ENCODE assay signal across 1 cellular context in the genomic region with DNA sequence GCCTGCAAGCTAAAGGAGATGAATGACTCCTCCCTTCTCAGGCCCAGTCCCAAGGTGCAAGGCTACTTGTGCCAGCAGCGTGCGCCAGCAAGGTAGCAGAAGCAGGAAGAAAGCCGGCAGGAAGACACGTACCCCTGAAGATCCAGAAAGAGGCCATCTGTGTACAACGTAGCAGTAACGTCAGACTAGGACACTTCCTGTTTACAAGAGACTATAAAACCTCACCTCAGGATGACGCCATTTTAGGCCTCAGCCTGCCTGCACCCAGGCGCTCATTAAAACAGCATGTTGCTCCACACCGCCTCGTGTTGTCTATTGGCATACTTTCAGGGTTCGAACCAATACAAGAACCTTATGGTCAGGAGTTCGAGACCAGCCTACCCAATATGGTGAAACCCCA.
TF ChIP-seq lines count a peak whose summit lies in the region.

No MANE protein-coding gene starts in this region.

TF ChIP-seq in GM23338, 12 proteins besides CTCF, POLR2A, EP300 and RAD21:
- TF ChIP-seq ZNF331 (CRISPR knock-in tag; IDR thresholded peaks at IDR 0.05; ENCODE audit: low read depth) (no peak), JUNB (IDR thresholded peaks at IDR 0.05; ENCODE audit: unreplicated experiment) (no peak), EZH2phosphoT487 (IDR thresholded peaks at IDR 0.05; ENCODE audit: unreplicated experiment) (no peak), ZNF114 (CRISPR knock-in tag; IDR thresholded peaks at IDR 0.05) (no peak), CREB1 (CRISPR knock-in tag; IDR thresholded peaks at IDR 0.05; ENCODE audit: low read depth) (no peak), NANOG (IDR thresholded peaks at IDR 0.05; ENCODE audit: borderline replicate concordance) (no peak), POLR2AphosphoS5 (IDR thresholded peaks at IDR 0.05; ENCODE audit: low read depth) (no peak), STAT1 (IDR thresholded peaks at IDR 0.05; ENCODE audit: unreplicated experiment) (no peak), EZH2 (IDR thresholded peaks at IDR 0.05; ENCODE audit: low read depth, unreplicated experiment) (no peak)
- TF ChIP-seq, protein P1, sequence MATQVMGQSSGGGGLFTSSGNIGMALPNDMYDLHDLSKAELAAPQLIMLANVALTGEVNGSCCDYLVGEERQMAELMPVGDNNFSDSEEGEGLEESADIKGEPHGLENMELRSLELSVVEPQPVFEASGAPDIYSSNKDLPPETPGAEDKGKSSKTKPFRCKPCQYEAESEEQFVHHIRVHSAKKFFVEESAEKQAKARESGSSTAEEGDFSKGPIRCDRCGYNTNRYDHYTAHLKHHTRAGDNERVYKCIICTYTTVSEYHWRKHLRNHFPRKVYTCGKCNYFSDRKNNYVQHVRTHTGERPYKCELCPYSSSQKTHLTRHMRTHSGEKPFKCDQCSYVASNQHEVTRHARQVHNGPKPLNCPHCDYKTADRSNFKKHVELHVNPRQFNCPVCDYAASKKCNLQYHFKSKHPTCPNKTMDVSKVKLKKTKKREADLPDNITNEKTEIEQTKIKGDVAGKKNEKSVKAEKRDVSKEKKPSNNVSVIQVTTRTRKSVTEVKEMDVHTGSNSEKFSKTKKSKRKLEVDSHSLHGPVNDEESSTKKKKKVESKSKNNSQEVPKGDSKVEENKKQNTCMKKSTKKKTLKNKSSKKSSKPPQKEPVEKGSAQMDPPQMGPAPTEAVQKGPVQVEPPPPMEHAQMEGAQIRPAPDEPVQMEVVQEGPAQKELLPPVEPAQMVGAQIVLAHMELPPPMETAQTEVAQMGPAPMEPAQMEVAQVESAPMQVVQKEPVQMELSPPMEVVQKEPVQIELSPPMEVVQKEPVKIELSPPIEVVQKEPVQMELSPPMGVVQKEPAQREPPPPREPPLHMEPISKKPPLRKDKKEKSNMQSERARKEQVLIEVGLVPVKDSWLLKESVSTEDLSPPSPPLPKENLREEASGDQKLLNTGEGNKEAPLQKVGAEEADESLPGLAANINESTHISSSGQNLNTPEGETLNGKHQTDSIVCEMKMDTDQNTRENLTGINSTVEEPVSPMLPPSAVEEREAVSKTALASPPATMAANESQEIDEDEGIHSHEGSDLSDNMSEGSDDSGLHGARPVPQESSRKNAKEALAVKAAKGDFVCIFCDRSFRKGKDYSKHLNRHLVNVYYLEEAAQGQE (IDR thresholded peaks at IDR 0.05; ENCODE audit: unreplicated experiment) = no peak
- TF ChIP-seq, protein P2, sequence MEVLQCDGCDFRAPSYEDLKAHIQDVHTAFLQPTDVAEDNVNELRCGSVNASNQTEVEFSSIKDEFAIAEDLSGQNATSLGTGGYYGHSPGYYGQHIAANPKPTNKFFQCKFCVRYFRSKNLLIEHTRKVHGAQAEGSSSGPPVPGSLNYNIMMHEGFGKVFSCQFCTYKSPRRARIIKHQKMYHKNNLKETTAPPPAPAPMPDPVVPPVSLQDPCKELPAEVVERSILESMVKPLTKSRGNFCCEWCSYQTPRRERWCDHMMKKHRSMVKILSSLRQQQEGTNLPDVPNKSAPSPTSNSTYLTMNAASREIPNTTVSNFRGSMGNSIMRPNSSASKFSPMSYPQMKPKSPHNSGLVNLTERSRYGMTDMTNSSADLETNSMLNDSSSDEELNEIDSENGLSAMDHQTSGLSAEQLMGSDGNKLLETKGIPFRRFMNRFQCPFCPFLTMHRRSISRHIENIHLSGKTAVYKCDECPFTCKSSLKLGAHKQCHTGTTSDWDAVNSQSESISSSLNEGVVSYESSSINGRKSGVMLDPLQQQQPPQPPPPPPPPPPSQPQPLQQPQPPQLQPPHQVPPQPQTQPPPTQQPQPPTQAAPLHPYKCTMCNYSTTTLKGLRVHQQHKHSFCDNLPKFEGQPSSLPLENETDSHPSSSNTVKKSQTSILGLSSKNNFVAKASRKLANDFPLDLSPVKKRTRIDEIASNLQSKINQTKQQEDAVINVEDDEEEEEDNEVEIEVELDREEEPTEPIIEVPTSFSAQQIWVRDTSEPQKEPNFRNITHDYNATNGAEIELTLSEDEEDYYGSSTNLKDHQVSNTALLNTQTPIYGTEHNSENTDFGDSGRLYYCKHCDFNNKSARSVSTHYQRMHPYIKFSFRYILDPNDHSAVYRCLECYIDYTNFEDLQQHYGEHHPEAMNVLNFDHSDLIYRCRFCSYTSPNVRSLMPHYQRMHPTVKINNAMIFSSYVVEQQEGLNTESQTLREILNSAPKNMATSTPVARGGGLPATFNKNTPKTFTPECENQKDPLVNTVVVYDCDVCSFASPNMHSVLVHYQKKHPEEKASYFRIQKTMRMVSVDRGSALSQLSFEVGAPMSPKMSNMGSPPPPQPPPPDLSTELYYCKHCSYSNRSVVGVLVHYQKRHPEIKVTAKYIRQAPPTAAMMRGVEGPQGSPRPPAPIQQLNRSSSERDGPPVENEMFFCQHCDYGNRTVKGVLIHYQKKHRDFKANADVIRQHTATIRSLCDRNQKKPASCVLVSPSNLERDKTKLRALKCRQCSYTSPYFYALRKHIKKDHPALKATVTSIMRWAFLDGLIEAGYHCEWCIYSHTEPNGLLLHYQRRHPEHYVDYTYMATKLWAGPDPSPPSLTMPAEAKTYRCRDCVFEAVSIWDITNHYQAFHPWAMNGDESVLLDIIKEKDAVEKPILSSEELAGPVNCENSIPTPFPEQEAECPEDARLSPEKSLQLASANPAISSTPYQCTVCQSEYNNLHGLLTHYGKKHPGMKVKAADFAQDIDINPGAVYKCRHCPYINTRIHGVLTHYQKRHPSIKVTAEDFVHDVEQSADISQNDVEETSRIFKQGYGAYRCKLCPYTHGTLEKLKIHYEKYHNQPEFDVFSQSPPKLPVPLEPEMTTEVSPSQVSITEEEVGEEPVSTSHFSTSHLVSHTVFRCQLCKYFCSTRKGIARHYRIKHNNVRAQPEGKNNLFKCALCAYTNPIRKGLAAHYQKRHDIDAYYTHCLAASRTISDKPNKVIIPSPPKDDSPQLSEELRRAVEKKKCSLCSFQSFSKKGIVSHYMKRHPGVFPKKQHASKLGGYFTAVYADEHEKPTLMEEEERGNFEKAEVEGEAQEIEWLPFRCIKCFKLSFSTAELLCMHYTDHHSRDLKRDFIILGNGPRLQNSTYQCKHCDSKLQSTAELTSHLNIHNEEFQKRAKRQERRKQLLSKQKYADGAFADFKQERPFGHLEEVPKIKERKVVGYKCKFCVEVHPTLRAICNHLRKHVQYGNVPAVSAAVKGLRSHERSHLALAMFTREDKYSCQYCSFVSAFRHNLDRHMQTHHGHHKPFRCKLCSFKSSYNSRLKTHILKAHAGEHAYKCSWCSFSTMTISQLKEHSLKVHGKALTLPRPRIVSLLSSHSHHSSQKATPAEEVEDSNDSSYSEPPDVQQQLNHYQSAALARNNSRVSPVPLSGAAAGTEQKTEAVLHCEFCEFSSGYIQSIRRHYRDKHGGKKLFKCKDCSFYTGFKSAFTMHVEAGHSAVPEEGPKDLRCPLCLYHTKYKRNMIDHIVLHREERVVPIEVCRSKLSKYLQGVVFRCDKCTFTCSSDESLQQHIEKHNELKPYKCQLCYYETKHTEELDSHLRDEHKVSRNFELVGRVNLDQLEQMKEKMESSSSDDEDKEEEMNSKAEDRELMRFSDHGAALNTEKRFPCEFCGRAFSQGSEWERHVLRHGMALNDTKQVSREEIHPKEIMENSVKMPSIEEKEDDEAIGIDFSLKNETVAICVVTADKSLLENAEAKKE (CRISPR knock-in tag; IDR thresholded peaks at IDR 0.05) = no peak
- TF ChIP-seq, protein P3, sequence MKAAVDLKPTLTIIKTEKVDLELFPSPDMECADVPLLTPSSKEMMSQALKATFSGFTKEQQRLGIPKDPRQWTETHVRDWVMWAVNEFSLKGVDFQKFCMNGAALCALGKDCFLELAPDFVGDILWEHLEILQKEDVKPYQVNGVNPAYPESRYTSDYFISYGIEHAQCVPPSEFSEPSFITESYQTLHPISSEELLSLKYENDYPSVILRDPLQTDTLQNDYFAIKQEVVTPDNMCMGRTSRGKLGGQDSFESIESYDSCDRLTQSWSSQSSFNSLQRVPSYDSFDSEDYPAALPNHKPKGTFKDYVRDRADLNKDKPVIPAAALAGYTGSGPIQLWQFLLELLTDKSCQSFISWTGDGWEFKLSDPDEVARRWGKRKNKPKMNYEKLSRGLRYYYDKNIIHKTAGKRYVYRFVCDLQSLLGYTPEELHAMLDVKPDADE (IDR thresholded peaks at IDR 0.05) = no peak
